Comparison of ENCODE assay signal across 15 cellular contexts in the genomic region with DNA sequence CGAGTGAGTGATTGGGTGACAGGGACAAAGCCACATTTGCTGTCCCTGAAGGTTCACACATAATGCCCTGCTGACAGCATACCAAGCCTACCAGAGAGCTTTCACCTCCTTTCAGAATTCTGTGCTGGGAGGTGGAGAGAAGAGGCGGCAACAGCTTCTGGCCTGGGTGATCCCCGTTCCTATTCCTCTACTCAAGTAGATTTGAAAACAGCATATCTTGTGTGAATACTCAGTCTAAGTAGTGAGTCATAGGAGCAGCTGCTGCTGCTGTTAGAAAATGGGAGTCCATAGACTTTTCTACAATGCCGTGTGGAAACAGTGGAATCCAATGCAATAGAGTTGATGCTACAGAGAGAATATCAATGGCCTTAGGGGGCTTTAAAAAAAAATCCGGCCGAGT. TPM values are rescaled to one million over a fixed set of nuclear protein-coding genes. Genes with fewer than 3 reads are reported as not detected.
DNase-seq lines count a peak whose midpoint lies in the region; ATAC-seq and TF ChIP-seq lines count a peak whose summit lies in the region.
"Had no signal": no experiment of that assay in that cellular context is flagged by ENCODE, and none has a peak within 500 bp of the region (broad histone marks: within the 10 kb centered on the region; RNA-seq: fewer than 3 reads in every experiment).

No MANE protein-coding gene starts in this region.

- no CpG with 5 or more reads among the region's 6 CpGs for WGBS in trophoblast cell (ENCODE audit: extremely low coverage, insufficient coverage, insufficient read length)

- no peaks in the 10 kb centered on the region for H3K36me3 ChIP-seq in RWPE2 (ENCODE audit: low read depth)
- no peaks in the 10 kb centered on the region for H3K36me3 ChIP-seq in trophoblast cell (ENCODE audit: control insufficient read depth in 1 of 2, insufficient read depth in 2 of 2, low read length in 2 of 2)
- H3K36me3 ChIP-seq: esophagus squamous epithelium, pancreas had no signal

- H2AFZ ChIP-seq in trophoblast cell (ENCODE audit: insufficient read depth, low read length, poor library complexity) = no peak overlapping the region

- H2BK120ac ChIP-seq in trophoblast cell (ENCODE audit: insufficient read depth, low read length, poor library complexity) = no peak overlapping the region

- no peak overlapping the region for H3K14ac ChIP-seq in trophoblast cell (ENCODE audit: low read length)

- H2BK5ac ChIP-seq in trophoblast cell (ENCODE audit: low read depth, low read length, poor library complexity) = no peak overlapping the region

- H3K4me2 ChIP-seq in trophoblast cell (ENCODE audit: low read length) = no peak overlapping the region

- no peak overlapping the region for H4K8ac ChIP-seq in trophoblast cell (ENCODE audit: low read depth, low read length)

- no peak overlapping the region for H3K23ac ChIP-seq in trophoblast cell (ENCODE audit: low read length)

- H2BK12ac ChIP-seq in trophoblast cell (ENCODE audit: low read length) = no peak overlapping the region

- no peak overlapping the region for H3K4me3 ChIP-seq in RWPE2 (ENCODE audit: severe bottlenecking)
- H3K4me3 ChIP-seq in fibroblast of the aortic adventitia (ENCODE audit: low read depth, low read length) = no peak overlapping the region
- no peak overlapping the region for H3K4me3 ChIP-seq in trophoblast cell (ENCODE audit: low read depth, low read length)
- H3K4me3 ChIP-seq: esophagus squamous epithelium, pancreas, SK-N-MC had no signal

- H3K9ac ChIP-seq in trophoblast cell (ENCODE audit: low read length) = no peak overlapping the region

- H3K4me1 ChIP-seq in RWPE2 (ENCODE audit: insufficient read depth, poor library complexity, severe bottlenecking) (no peaks in the 10 kb centered on the region), trophoblast cell (ENCODE audit: control insufficient read depth in 1 of 2, insufficient read depth in 2 of 2, low read length in 2 of 2) (peaks cover 5 to 6% of the 10 kb centered on the region in 2 experiments)
- H3K4me1 ChIP-seq: esophagus squamous epithelium had no signal

- TF ChIP-seq CTCF in RWPE2 (IDR thresholded peaks at IDR 0.05; ENCODE audit: poor library complexity, severe bottlenecking) (no peak), fibroblast of the aortic adventitia (IDR thresholded peaks at IDR 0.05; ENCODE audit: insufficient read depth, low read length) (no peak)

- no peak overlapping the region for H3K4ac ChIP-seq in trophoblast cell (ENCODE audit: low read depth, low read length)

- H4K91ac ChIP-seq in trophoblast cell (ENCODE audit: low read depth, low read length) = no peak overlapping the region

- peak; percentile 80 for DNase-seq in ELR (ENCODE audit: low read depth)
- DNase-seq in RWPE2 (ENCODE audit: low spot score) = no peak
- peak; percentile 59 for DNase-seq in fibroblast of the aortic adventitia (ENCODE audit: low read depth)
- peak; percentile 48 to 75 for DNase-seq in trophoblast cell
- no peak for DNase-seq in Ammon's horn (ENCODE audit: low spot score)
- DNase-seq in GM19238 (ENCODE audit: insufficient read length, low spot score) = no peak
- no peak for DNase-seq in NCI-H1105 treated with DMSO at 0.1 percent for 48 hours (lab: John Stamatoyannopoulos, UW)
- DNase-seq: activated CD4-positive, alpha-beta T cell treated with anti-CD3 and anti-CD28 coated beads for 4 hours; Calu3; esophagus squamous epithelium; NCI-H446 treated with DMSO at 0.1 percent for 48 hours; pancreas had no signal

- H3K18ac ChIP-seq in trophoblast cell (ENCODE audit: low read length) = no peak overlapping the region

- H3K9me3 ChIP-seq in RWPE2 (ENCODE audit: severe bottlenecking) (no peaks in the 10 kb centered on the region), trophoblast cell (ENCODE audit: insufficient read depth, low read depth, low read length) (no peaks in the 10 kb centered on the region)
- H3K9me3 ChIP-seq: esophagus squamous epithelium, pancreas had no signal

- no peak overlapping the region for H2AK5ac ChIP-seq in trophoblast cell (ENCODE audit: low read length)

- no peak overlapping the region for H4K12ac ChIP-seq in trophoblast cell (ENCODE audit: low read depth, low read length)

- peaks cover 5% of the 10 kb centered on the region for H3K79me1 ChIP-seq in trophoblast cell (ENCODE audit: low read length)

- no peaks in the 10 kb centered on the region for H3K27me3 ChIP-seq in RWPE2 (ENCODE audit: insufficient read depth, poor library complexity, severe bottlenecking)
- no peaks in the 10 kb centered on the region for H3K27me3 ChIP-seq in trophoblast cell (ENCODE audit: insufficient read depth, low read length)
- H3K27me3 ChIP-seq: esophagus squamous epithelium, pancreas had no signal

- no peaks in the 10 kb centered on the region for H3K79me2 ChIP-seq in trophoblast cell (ENCODE audit: control insufficient read depth, insufficient read depth, low read length, poor library complexity)

- ATAC-seq in RWPE2 (ENCODE audit: low read depth) = peak; percentile 57
- ATAC-seq in GM19023 (IDR thresholded peaks at IDR 0.05; ENCODE audit: unreplicated experiment) = no peak
- ATAC-seq: activated T-helper 17 cell treated with anti-CD3 and anti-CD28 coated beads, Interleukin-2, amount 50 U/mL, for 72 hours had no signal

- no peak overlapping the region for H3K27ac ChIP-seq in RWPE2 (ENCODE audit: poor library complexity, severe bottlenecking)
- no peak overlapping the region for H3K27ac ChIP-seq in trophoblast cell (ENCODE audit: low read depth, low read length)
- H3K27ac ChIP-seq: esophagus squamous epithelium, SK-N-MC had no signal

RNA-seq across cellular contexts. Expression of gene SRGAP1, which starts 44.7 kb away (rescaled TPM):
- 11.9 and 25.8 TPM in 2 replicates for total RNA-seq in fibroblast of the aortic adventitia (ENCODE audit: low replicate concordance)
- polyA plus RNA-seq in trophoblast cell (2013) = 3.1 TPM in 2 replicates

Comparison
In these comparisons a context has a peak if more than half of its experiments do, and no peak if none do; other contexts are left out.
1. DNase-seq: peak in ELR (single experiment), fibroblast of the aortic adventitia (single experiment) and trophoblast cell (2 of 2); none in RWPE2 (single experiment), Ammon's horn (single experiment), GM19238 (single experiment) and NCI-H1105 treated with DMSO at 0.1 percent for 48 hours (single experiment).